In the genomic region with DNA sequence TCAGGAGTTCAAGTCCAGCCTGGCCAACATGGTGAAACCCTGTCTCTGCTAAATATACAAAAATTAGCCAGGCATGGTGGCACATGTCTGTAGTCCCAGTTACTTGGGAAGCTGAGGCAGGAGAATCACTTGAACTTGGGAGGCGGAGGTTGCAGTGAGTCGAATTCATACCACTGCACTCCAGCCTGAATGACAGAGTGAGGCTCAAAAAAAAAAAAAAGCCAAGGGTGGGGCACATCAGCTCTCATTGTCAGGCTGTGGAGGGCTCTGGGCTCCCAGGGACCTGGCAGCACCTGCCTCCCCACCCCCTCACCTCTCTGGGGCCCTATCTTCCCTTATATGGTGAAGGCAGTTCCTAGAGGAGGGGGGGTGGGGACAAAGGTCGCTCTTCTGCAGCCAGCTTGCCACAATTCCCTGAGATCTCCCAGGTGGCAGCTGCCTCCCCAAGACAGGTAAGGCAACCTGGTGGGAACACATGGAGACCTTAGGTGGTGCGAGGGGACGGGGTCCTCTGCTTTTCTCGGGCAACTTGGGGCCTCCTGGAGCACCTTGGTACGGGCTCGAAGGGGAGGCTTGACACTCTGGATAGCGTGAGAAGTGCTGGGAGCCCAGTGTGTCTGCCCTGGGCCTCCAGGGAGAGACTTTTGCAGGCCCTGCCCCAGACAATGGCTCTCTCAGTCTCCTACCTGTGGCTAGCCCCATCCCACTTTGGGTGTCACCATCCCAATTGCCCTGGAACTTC, we compare ENCODE assay signal across 1 cellular context.
TF ChIP-seq lines count a peak whose summit lies in the region.

TSS of gene VIL1 (plus strand) at position 407 of the 742 bp plus-strand sequence. CDS start 4,656 bp downstream, outside the sequence.

TF ChIP-seq in K562, 482 proteins besides CTCF, POLR2A, EP300 and RAD21:
- no peak for TF ChIP-seq HLTF (IDR thresholded peaks at IDR 0.05)
- TF ChIP-seq, protein P1, sequence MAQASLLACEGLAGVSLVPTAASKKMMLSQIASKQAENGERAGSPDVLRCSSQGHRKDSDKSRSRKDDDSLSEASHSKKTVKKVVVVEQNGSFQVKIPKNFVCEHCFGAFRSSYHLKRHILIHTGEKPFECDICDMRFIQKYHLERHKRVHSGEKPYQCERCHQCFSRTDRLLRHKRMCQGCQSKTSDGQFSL (CRISPR knock-in tag; IDR thresholded peaks at IDR 0.05) = 0 out of 2 replicates have a peak, but pooled peaks have one; percentile 29
- TF ChIP-seq, protein P1 (tag; IDR thresholded peaks at IDR 0.05) = no peak
- TF ChIP-seq SRF (CRISPR knock-in tag; IDR thresholded peaks at IDR 0.05) = peak in 1 of 2 experiments; percentile 85; a peak in 2 of 4 replicates
